ENCODE assay signal across 9 cellular contexts in genomic region chr4:101349346-101350064, GRCh38. TPM values are rescaled to one million over a fixed set of nuclear protein-coding genes. Genes with fewer than 3 reads are reported as not detected.
DNase-seq lines count a peak whose midpoint lies in the region; ATAC-seq and TF ChIP-seq lines count a peak whose summit lies in the region.
"Had no signal": no experiment of that assay in that cellular context is flagged by ENCODE, and none has a peak within 500 bp of the region (broad histone marks: within the 10 kb centered on the region; RNA-seq: fewer than 3 reads in every experiment).

No MANE protein-coding gene starts in this region.

- no peak for DNase-seq in activated CD4-positive, alpha-beta T cell treated with anti-CD3 and anti-CD28 coated beads, Interleukin-2, amount 10 ng/mL, durations not matched to agents 7 days and 5 days
- DNase-seq in activated CD4-positive, alpha-beta T cell treated with anti-CD3 and anti-CD28 coated beads, Interleukin-2, amount 50 U/mL, for 48 hours: no peak
- peak; percentile 49 to 91 for DNase-seq in lower leg skin (ENCODE audit: low spot score in 2 of 2)
- DNase-seq in pons (ENCODE audit: low spot score): no peak
- no peak for DNase-seq in foreskin melanocyte
- DNase-seq: midbrain had no signal

- no peak for TF ChIP-seq CTCF in lower leg skin (IDR thresholded peaks at IDR 0.05)

- H3K36me3 ChIP-seq in urinary bladder (ENCODE audit: insufficient read depth): no peaks in the 10 kb centered on the region

- H3K27ac ChIP-seq in urinary bladder (ENCODE audit: low read depth): peak overlapping the region; percentile 51

- no peaks in the 10 kb centered on the region for H3K9me3 Mint-ChIP-seq in activated CD4-positive, alpha-beta T cell treated with anti-CD3 and anti-CD28 coated beads, Interleukin-2, amount 10 ng/mL, durations not matched to agents 7 days and 5 days
- no peaks in the 10 kb centered on the region for H3K9me3 Mint-ChIP-seq in activated T-helper 17 cell treated with anti-CD3 and anti-CD28 coated beads, Interleukin-2, amount 50 U/mL, for 72 hours

- peaks cover 23% of the 10 kb centered on the region for H3K4me1 Mint-ChIP-seq in activated CD4-positive, alpha-beta T cell treated with anti-CD3 and anti-CD28 coated beads, Interleukin-2, amount 10 ng/mL, durations not matched to agents 7 days and 5 days
- peaks cover 10% of the 10 kb centered on the region for H3K4me1 Mint-ChIP-seq in activated T-helper 17 cell treated with anti-CD3 and anti-CD28 coated beads, Interleukin-2, amount 50 U/mL, for 72 hours

- WGBS in lower leg skin, 2 donors: 30 to 45% methylated on average over 4 of the region's 4 CpGs
- WGBS in urinary bladder: 62% methylated on average over 4 of the region's 4 CpGs

- no peaks in the 10 kb centered on the region for H3K4me1 ChIP-seq in urinary bladder (ENCODE audit: insufficient read depth)

- CTCF ChIA-PET in activated CD4-positive, alpha-beta T cell treated with anti-CD3 and anti-CD28 coated beads, Interleukin-2, amount 10 ng/mL, durations not matched to agents 7 days and 5 days (lab: Charles Lee): interaction anchor here (1.4 kb wide), 2 partner anchors 13 to 23 kb away, joined by 3 to 4 read pairs; no protein-coding TSS in a partner anchor

- H3K4me3 ChIP-seq in lower leg skin (ENCODE audit: low read depth, poor library complexity, severe bottlenecking) (no peak overlapping the region), urinary bladder (ENCODE audit: low read depth, low read length) (no peak overlapping the region)

- intact Hi-C loops in lower leg skin (cut with DNase I; ENCODE audit: low total_unique reads): no loop called here

- H3K36me3 Mint-ChIP-seq in activated CD4-positive, alpha-beta T cell treated with anti-CD3 and anti-CD28 coated beads, Interleukin-2, amount 10 ng/mL, durations not matched to agents 7 days and 5 days (ENCODE audit: low read depth): peaks cover 8% of the 10 kb centered on the region
- no peaks in the 10 kb centered on the region for H3K36me3 Mint-ChIP-seq in activated T-helper 17 cell treated with anti-CD3 and anti-CD28 coated beads, Interleukin-2, amount 50 U/mL, for 72 hours (ENCODE audit: low read depth)

- no peak for ATAC-seq in activated T-helper 17 cell treated with anti-CD3 and anti-CD28 coated beads, Interleukin-2, amount 50 U/mL, for 72 hours (replicated peaks)
- ATAC-seq in GM19324 (IDR thresholded peaks at IDR 0.05; ENCODE audit: low FRiP score, unreplicated experiment): no peak

- POLR2A ChIA-PET in activated CD4-positive, alpha-beta T cell treated with anti-CD3 and anti-CD28 coated beads, Interleukin-2, amount 10 ng/mL, durations not matched to agents 7 days and 5 days (lab: Charles Lee): interaction anchor here (0.6 kb wide), 1 partner anchor 194 kb away, joined by 4 read pairs; no protein-coding TSS in a partner anchor

- peaks cover 44% of the 10 kb centered on the region for H3K27me3 Mint-ChIP-seq in activated CD4-positive, alpha-beta T cell treated with anti-CD3 and anti-CD28 coated beads, Interleukin-2, amount 10 ng/mL, durations not matched to agents 7 days and 5 days
- H3K27me3 Mint-ChIP-seq in activated T-helper 17 cell treated with anti-CD3 and anti-CD28 coated beads, Interleukin-2, amount 50 U/mL, for 72 hours: peaks cover 5% of the 10 kb centered on the region

- no peak overlapping the region for H3K27ac Mint-ChIP-seq in activated CD4-positive, alpha-beta T cell treated with anti-CD3 and anti-CD28 coated beads, Interleukin-2, amount 10 ng/mL, durations not matched to agents 7 days and 5 days
- H3K27ac Mint-ChIP-seq in activated T-helper 17 cell treated with anti-CD3 and anti-CD28 coated beads, Interleukin-2, amount 50 U/mL, for 72 hours: no peak overlapping the region

- H3K4me3 Mint-ChIP-seq in activated CD4-positive, alpha-beta T cell treated with anti-CD3 and anti-CD28 coated beads, Interleukin-2, amount 10 ng/mL, durations not matched to agents 7 days and 5 days: peak overlapping the region; percentile 97
- H3K4me3 Mint-ChIP-seq in activated T-helper 17 cell treated with anti-CD3 and anti-CD28 coated beads, Interleukin-2, amount 50 U/mL, for 72 hours: peak overlapping the region; percentile 99

- no peak for TF ChIP-seq POLR2A in lower leg skin (IDR thresholded peaks at IDR 0.05)

RNA-seq across cellular contexts. Expression of gene PPP3CA, which starts 2.2 kb away (rescaled TPM):
- 10 to 100 TPM; 24.6 to 25.9 TPM for total RNA-seq in activated CD4-positive, alpha-beta T cell treated with anti-CD3 and anti-CD28 coated beads, Interleukin-2, amount 10 ng/mL, durations not matched to agents 7 days and 5 days
- total RNA-seq in activated T-helper 17 cell treated with anti-CD3 and anti-CD28 coated beads, Interleukin-2, amount 50 U/mL, for 72 hours: 10 to 100 TPM; 14.6 to 20.5 TPM
- total RNA-seq in lower leg skin (10 to 100 TPM; 38.5 to 46.7 (median 40.6) TPM), urinary bladder (79.8 TPM)
- polyA plus RNA-seq in urinary bladder: 21.2 TPM

Comparison
In these comparisons a context has a peak if more than half of its experiments do, and no peak if none do; other contexts are left out.
1. DNase-seq: peak in lower leg skin (2 of 2); none in activated CD4-positive, alpha-beta T cell treated with anti-CD3 and anti-CD28 coated beads, Interleukin-2, amount 10 ng/mL, durations not matched to agents 7 days and 5 days (single experiment), activated CD4-positive, alpha-beta T cell treated with anti-CD3 and anti-CD28 coated beads, Interleukin-2, amount 50 U/mL, for 48 hours (0 of 2), pons (single experiment) and foreskin melanocyte (single experiment).